In the genomic region with DNA sequence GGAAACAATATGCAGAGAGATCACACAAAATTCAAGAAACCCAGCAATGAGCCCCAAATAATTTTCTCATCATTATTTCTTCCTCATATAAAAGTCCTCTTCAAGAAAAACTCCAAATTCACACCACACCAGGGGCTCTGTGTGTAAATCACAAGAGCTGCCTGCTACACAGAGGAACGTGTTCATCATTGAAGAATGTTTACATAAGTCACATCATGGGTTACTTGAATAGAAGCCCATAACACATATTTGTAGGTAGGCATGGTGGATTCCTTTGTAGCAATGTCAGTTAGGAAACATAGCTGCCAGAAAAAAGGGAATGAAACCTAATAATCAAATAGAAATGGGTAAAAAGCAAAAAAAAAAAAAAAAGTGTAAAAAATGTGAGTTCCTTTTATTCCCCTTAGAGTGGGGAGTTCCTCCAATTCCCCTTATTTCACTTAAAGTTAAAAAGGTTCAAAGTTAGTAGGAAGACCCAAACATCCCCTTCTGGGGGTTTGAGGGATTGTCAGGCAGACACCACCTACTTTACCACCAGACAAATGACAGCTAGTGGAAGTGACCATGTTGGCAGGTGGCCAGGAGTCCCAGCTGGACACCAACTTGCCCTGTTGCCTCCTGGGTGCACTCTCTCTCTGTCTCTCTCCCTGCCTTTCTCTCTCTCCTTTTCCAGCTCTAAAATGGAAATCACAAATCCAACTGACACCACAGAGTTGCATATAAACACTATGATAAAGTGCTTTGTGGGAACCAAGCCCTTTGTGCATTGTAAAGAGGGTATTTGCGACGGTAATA, we compare ENCODE assay signal across 16 cellular contexts.
DNase-seq lines count a peak whose midpoint lies in the region; TF ChIP-seq lines count a peak whose summit lies in the region.
"Had no signal": no experiment of that assay in that cellular context is flagged by ENCODE, and none has a peak within 500 bp of the region (broad histone marks: within the 10 kb centered on the region; RNA-seq: fewer than 3 reads in every experiment).

No MANE protein-coding gene starts in this region.

- H3K36me3 ChIP-seq in neutrophil = no peaks in the 10 kb centered on the region
- H3K36me3 ChIP-seq: ascending aorta, heart left ventricle, spleen, transverse colon had no signal

- no peaks in the 10 kb centered on the region for H3K9me3 ChIP-seq in neutrophil
- H3K9me3 ChIP-seq: ascending aorta, heart left ventricle, transverse colon had no signal

- no peaks in the 10 kb centered on the region for H3K27me3 ChIP-seq in neutrophil
- H3K27me3 ChIP-seq: ascending aorta had no signal

- peak overlapping the region; percentile 50 for H3K27ac ChIP-seq in neutrophil
- H3K27ac ChIP-seq: A549, ascending aorta, heart left ventricle, transverse colon had no signal

- peak; percentile 63 for DNase-seq in NCI-H510A treated with DMSO at 0.1 percent for 48 hours (lab: John Stamatoyannopoulos, UW)
- DNase-seq in NCI-H510A (lab: John Stamatoyannopoulos, UW) = no peak
- DNase-seq in MV-4-11 (lab: John Stamatoyannopoulos, UW) = peak; percentile 71
- peak; percentile 6 for DNase-seq in amniotic epithelial cell (ENCODE audit: low read depth)
- no peak for DNase-seq in stimulated activated CD4-positive, alpha-beta T cell treated with anti-CD3 and anti-CD28 coated beads, Interleukin-4, amount 100 ng/mL, for 24 hours
- DNase-seq in activated CD8-positive, alpha-beta memory T cell treated with anti-CD3 and anti-CD28 coated beads for 24 hours = no peak
- no peak for DNase-seq in midbrain (lab: John Stamatoyannopoulos, UW)
- DNase-seq: activated CD4-positive, CD25-positive, alpha-beta regulatory T cell; activated T-cell treated with anti-CD3 and anti-CD28 coated beads, Interleukin-2, amount 50 U/mL, for 4 hours; endodermal cell; spleen; transverse colon had no signal

- H3K4me1 ChIP-seq in neutrophil (ENCODE audit: control insufficient read depth in 1 of 2, insufficient read depth in 1 of 2, low read depth in 1 of 2, low read length in 1 of 2) = peaks cover 30 to 59% of the 10 kb centered on the region in 2 experiments
- H3K4me1 ChIP-seq: A549, ascending aorta, heart left ventricle, transverse colon had no signal

- H3K4me3 ChIP-seq in neutrophil (ENCODE audit: low read depth in 1 of 2, low read length in 1 of 2) = peak overlapping the region in 1 of 2 experiments; percentile 11
- H3K4me3 ChIP-seq: A549, ascending aorta, heart left ventricle, spleen, transverse colon had no signal

- TF ChIP-seq CTCF in neutrophil (IDR thresholded peaks at IDR 0.05) = no peak

Comparison
In these comparisons a context has a peak if more than half of its experiments do, and no peak if none do; other contexts are left out.
1. DNase-seq: peak in NCI-H510A treated with DMSO at 0.1 percent for 48 hours (single experiment), MV-4-11 (single experiment) and amniotic epithelial cell (single experiment); none in NCI-H510A (single experiment), stimulated activated CD4-positive, alpha-beta T cell treated with anti-CD3 and anti-CD28 coated beads, Interleukin-4, amount 100 ng/mL, for 24 hours (single experiment), activated CD8-positive, alpha-beta memory T cell treated with anti-CD3 and anti-CD28 coated beads for 24 hours (single experiment) and midbrain (single experiment).